21 cellular contexts compared by ENCODE assay signal in the genomic region with DNA sequence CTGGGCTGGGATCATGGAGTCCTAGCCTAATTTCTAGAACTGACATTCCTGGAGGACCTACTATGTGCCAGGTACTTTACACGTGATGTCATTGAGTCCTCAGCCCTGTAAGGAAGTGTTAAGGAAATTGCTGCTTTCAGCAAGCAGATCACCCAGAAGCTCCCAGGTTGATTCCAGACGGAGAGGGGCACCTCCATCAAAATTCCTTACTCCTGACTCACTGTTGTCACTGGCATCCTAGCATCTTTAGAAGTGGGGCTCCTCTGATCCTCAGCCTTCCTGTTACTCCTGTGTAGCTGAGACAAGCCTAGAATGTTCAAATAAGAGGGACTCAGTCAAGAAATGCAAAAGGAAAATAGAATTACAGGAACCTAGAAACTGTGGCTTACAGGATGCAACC.
A peak's percentile ranks its signal among the peaks of the same experiment; 100 is the strongest.
DNase-seq lines count a peak whose midpoint lies in the region; ATAC-seq, FAIRE-seq and TF ChIP-seq lines count a peak whose summit lies in the region.
"Had no signal": no experiment of that assay in that cellular context is flagged by ENCODE, and none has a peak within 500 bp of the region (broad histone marks: within the 10 kb centered on the region; RNA-seq: fewer than 3 reads in every experiment).

No MANE protein-coding gene starts in this region.

- in situ Hi-C loops in Panc1 (cut with HindIII; ENCODE audit: low pct_unique_long_range_greater_than_20kb, low sequenced_read_pairs): no loop called here

- H3K4me2 ChIP-seq in HCT116 (ENCODE audit: low read length): peak overlapping the region; percentile 45; the same call in 1 of the 2 replicates
- no peak overlapping the region for H3K4me2 ChIP-seq in endothelial cell of umbilical vein (ENCODE audit: insufficient read depth, low read length)

- intact Hi-C loops in HCT116 (cut with micrococcal nuclease): no loop called here
- intact Hi-C loops in Panc1 (cut with micrococcal nuclease; ENCODE audit: unreplicated experiment): no loop called here
- intact Hi-C loops in endothelial cell of umbilical vein (cut with micrococcal nuclease): no loop called here
- intact Hi-C loops in spleen (cut with DNase I; ENCODE audit: low total_unique reads): no loop called here

- TF ChIP-seq CTCF in HCT116 (IDR thresholded peaks at IDR 0.05 in 2 of 3, conservative IDR thresholded peaks at IDR 0.05 in 1 of 3; ENCODE audit: borderline replicate concordance in 1 of 3, insufficient read depth in 1 of 3, low read depth in 2 of 3, low read length in 2 of 3) (no peak), Panc1 (IDR thresholded peaks at IDR 0.05) (no peak), endothelial cell of umbilical vein (IDR thresholded peaks at IDR 0.05; ENCODE audit: extremely low read depth in 1 of 2, insufficient read depth in 1 of 2, low read depth in 1 of 2, low read length in 2 of 2) (no peak), spleen (IDR thresholded peaks at IDR 0.05 in 8 of 11, conservative IDR thresholded peaks at IDR 0.05 in 3 of 11) (no peak)

- H3K4me1 ChIP-seq in HCT116 (ENCODE audit: control insufficient read depth in 1 of 2, insufficient read depth in 2 of 2, low read length in 2 of 2) (peaks cover 18 to 23% of the 10 kb centered on the region in 2 experiments), Panc1 (ENCODE audit: control insufficient read depth, insufficient read depth, low read length) (peaks cover 8% of the 10 kb centered on the region), endothelial cell of umbilical vein (ENCODE audit: control insufficient read depth, extremely low read depth, insufficient read depth, low read length) (peaks cover 3% of the 10 kb centered on the region), spleen (no peaks in the 10 kb centered on the region)
- H3K4me1 ChIP-seq: esophagus squamous epithelium had no signal

- H3K9me2 ChIP-seq in HCT116 (ENCODE audit: insufficient read depth): no peaks in the 10 kb centered on the region

- POLR2A ChIA-PET in HCT116 (lab: Charles Lee): interaction anchor here (0.7 kb wide), 1 partner anchor 15 kb away, joined by 3 read pairs; no protein-coding TSS in a partner anchor
- POLR2A ChIA-PET in Panc1 (lab: Charles Lee): no interaction called here
- POLR2A ChIA-PET in endothelial cell of umbilical vein (lab: Charles Lee): no interaction called here

- no peak overlapping the region for H3K4me3 ChIP-seq in HCT116 (replicated peaks in 1 of 2; ENCODE audit: low read depth in 1 of 2, low read length in 2 of 2)
- no peak overlapping the region for H3K4me3 ChIP-seq in Panc1 (ENCODE audit: low read depth in 2 of 2, low read length in 2 of 2)
- no peak overlapping the region for H3K4me3 ChIP-seq in endothelial cell of umbilical vein (replicated peaks in 1 of 3; ENCODE audit: insufficient read depth in 1 of 3, low read depth in 1 of 3, low read length in 3 of 3)
- H3K4me3 ChIP-seq in spleen: no peak overlapping the region
- H3K4me3 ChIP-seq: esophagus squamous epithelium, vagina had no signal

- no peaks in the 10 kb centered on the region for H3K27me3 ChIP-seq in HCT116 (ENCODE audit: insufficient read depth, low read length)
- H3K27me3 ChIP-seq in Panc1 (ENCODE audit: control insufficient read depth, insufficient read depth, low read length): no peaks in the 10 kb centered on the region
- no peaks in the 10 kb centered on the region for H3K27me3 ChIP-seq in endothelial cell of umbilical vein (ENCODE audit: control insufficient read depth in 2 of 2, insufficient read depth in 2 of 2, low read length in 2 of 2)
- no peaks in the 10 kb centered on the region for H3K27me3 ChIP-seq in spleen (replicated peaks in 1 of 7)
- H3K27me3 ChIP-seq: esophagus squamous epithelium, vagina had no signal

- RAD21 ChIA-PET in HCT116 (lab: Charles Lee; ENCODE audit: low non-redundant PET in 1 of 2, low total read pairs in 2 of 2, uncharacterized antibody in 2 of 2, unreplicated experiment in 2 of 2): interaction anchor here in 1 of 2 experiments (0.6 kb wide), 1 partner anchor 257 kb away, joined by 3 read pairs; no protein-coding TSS in a partner anchor

- CTCF ChIA-PET in HCT116 (lab: Charles Lee): no interaction called here
- CTCF ChIA-PET in Panc1 (lab: Charles Lee): no interaction called here
- CTCF ChIA-PET in endothelial cell of umbilical vein (lab: Charles Lee): no interaction called here

- TF ChIP-seq POLR2A in HCT116 (IDR thresholded peaks at IDR 0.05; ENCODE audit: borderline replicate concordance, extremely low read depth, insufficient read depth, insufficient read length): no peak
- no peak for TF ChIP-seq POLR2A in endothelial cell of umbilical vein (IDR thresholded peaks at IDR 0.05; ENCODE audit: low read depth, low read length)
- no peak for TF ChIP-seq POLR2A in spleen (IDR thresholded peaks at IDR 0.05)

- H3K9ac ChIP-seq in HCT116 (ENCODE audit: low read length) (no peak overlapping the region), endothelial cell of umbilical vein (replicated peaks; ENCODE audit: extremely low read depth, insufficient read depth, low read length) (no peak overlapping the region)

- no peak overlapping the region for H3K27ac ChIP-seq in HCT116 (ENCODE audit: low read depth, low read length)
- H3K27ac ChIP-seq in Panc1 (ENCODE audit: low read length): peak overlapping the region; percentile 39; the same call in 1 of the 2 replicates
- no peak overlapping the region for H3K27ac ChIP-seq in endothelial cell of umbilical vein (ENCODE audit: insufficient read depth, low read depth, low read length)
- no peak overlapping the region for H3K27ac ChIP-seq in spleen
- H3K27ac ChIP-seq: esophagus squamous epithelium, vagina had no signal

- H2AFZ ChIP-seq in HCT116 (ENCODE audit: low read depth, low read length, poor library complexity, severe bottlenecking): no peak overlapping the region
- H2AFZ ChIP-seq in endothelial cell of umbilical vein (ENCODE audit: low read depth, low read length): no peak overlapping the region

- H4K20me1 ChIP-seq in HCT116 (ENCODE audit: insufficient read depth) (no peaks in the 10 kb centered on the region), endothelial cell of umbilical vein (replicated peaks; ENCODE audit: control insufficient read depth, extremely low read depth, insufficient read depth, low read length) (no peaks in the 10 kb centered on the region)

- H3K36me3 ChIP-seq in HCT116 (ENCODE audit: control insufficient read depth in 1 of 2, insufficient read depth in 2 of 2, low read length in 2 of 2) (no peaks in the 10 kb centered on the region), Panc1 (ENCODE audit: control insufficient read depth, insufficient read depth, low read length) (no peaks in the 10 kb centered on the region), endothelial cell of umbilical vein (ENCODE audit: control insufficient read depth in 2 of 2, extremely low read depth in 1 of 2, insufficient read depth in 2 of 2, low read length in 2 of 2) (no peaks in the 10 kb centered on the region), spleen (no peaks in the 10 kb centered on the region)
- H3K36me3 ChIP-seq: esophagus squamous epithelium, vagina had no signal

- WGBS in spleen, 5 donors: 79 to 93% (median 85%) methylated on average over 2 of the region's 2 CpGs

- no peak for TF ChIP-seq RAD21 in HCT116 (IDR thresholded peaks at IDR 0.05; ENCODE audit: low read depth)

- no peaks in the 10 kb centered on the region for H3K79me2 ChIP-seq in HCT116 (ENCODE audit: insufficient read depth, low read length)
- H3K79me2 ChIP-seq in endothelial cell of umbilical vein (ENCODE audit: control insufficient read depth, insufficient read depth, low read length): no peaks in the 10 kb centered on the region

- FAIRE-seq in endothelial cell of umbilical vein (lab: Jason Lieb, UNC): peak; percentile 50
- FAIRE-seq: HepG2 had no signal

- H3K9me1 ChIP-seq in endothelial cell of umbilical vein (replicated peaks; ENCODE audit: control insufficient read depth, extremely low read depth, insufficient read depth, low read length): no peaks in the 10 kb centered on the region

- dilution Hi-C loops in endothelial cell of umbilical vein (cut with MboI; ENCODE audit: extremely low pct_ligation_motif_present, low sequenced_read_pairs): no loop called here

- DNase-seq in HCT116 (ENCODE audit: low read depth, low spot score): no peak
- no peak for DNase-seq in Panc1 (ENCODE audit: low read depth, low spot score)
- DNase-seq in endothelial cell of umbilical vein (ENCODE audit: low read depth, low spot score): peak; percentile 9
- DNase-seq in spleen: no peak
- DNase-seq: activated CD4-positive, alpha-beta T cell treated with anti-CD3 and anti-CD28 coated beads for 48 hours; activated CD8-positive, alpha-beta memory T cell treated with anti-CD3 and anti-CD28 coated beads, Interleukin-2, amount 50 U/mL, for 4 hours; activated gamma-delta T cell treated with Interleukin-2 at 50 U/mL for 16 hours; caudate nucleus; esophagus squamous epithelium; glutamatergic neuron; HFFc6; naive thymus-derived CD8-positive, alpha-beta T cell; NCI-H2029; OCI-M1; posterior cingulate gyrus; stimulated activated CD4-positive, alpha-beta T cell treated with anti-CD3 and anti-CD28 coated beads, Interleukin-4, amount 100 ng/mL, for 24 hours had no signal

- ATAC-seq in HCT116 (peak; percentile 70), Panc1 (0 out of 2 replicates have a peak, but pooled peaks have one; percentile 22), HG03097 (IDR thresholded peaks at IDR 0.05; ENCODE audit: low FRiP score, unreplicated experiment) (no peak), HG02938 (IDR thresholded peaks at IDR 0.05; ENCODE audit: unreplicated experiment) (no peak), GM18858 (IDR thresholded peaks at IDR 0.05; ENCODE audit: unreplicated experiment) (no peak)
- ATAC-seq: HepG2; naive thymus-derived CD8-positive, alpha-beta T cell had no signal

- BruUV-seq in HCT116 (replicated peaks; lab: Mats Ljungman, UMichigan) (no TSS peak), Panc1 (replicated peaks; lab: Mats Ljungman, UMichigan) (no TSS peak), endothelial cell of umbilical vein (replicated peaks; lab: Mats Ljungman, UMichigan) (no TSS peak)

- H3K9me3 ChIP-seq in HCT116 (ENCODE audit: control insufficient read depth in 1 of 2, insufficient read depth in 1 of 2, low read depth in 1 of 2, low read length in 2 of 2) (no peaks in the 10 kb centered on the region), Panc1 (ENCODE audit: control insufficient read depth, insufficient read depth, low read depth, low read length) (no peaks in the 10 kb centered on the region), endothelial cell of umbilical vein (replicated peaks; ENCODE audit: control insufficient read depth, insufficient read depth, low read length) (no peaks in the 10 kb centered on the region), spleen (no peaks in the 10 kb centered on the region)
- H3K9me3 ChIP-seq: vagina had no signal

TF ChIP-seq in HCT116, 20 proteins besides CTCF, POLR2A, EP300 and RAD21 (continues in another document):
- TF ChIP-seq FOSL1 (IDR thresholded peaks at IDR 0.05; ENCODE audit: low read depth): no peak

TF ChIP-seq in endothelial cell of umbilical vein, 7 proteins besides CTCF, POLR2A, EP300 and RAD21 (continues in another document):
- TF ChIP-seq FOS (IDR thresholded peaks at IDR 0.05; ENCODE audit: borderline replicate concordance, insufficient read depth, low read length): no peak
- no peak for TF ChIP-seq JUN (IDR thresholded peaks at IDR 0.05; ENCODE audit: borderline replicate concordance, insufficient read depth, insufficient read length, low read depth)
- TF ChIP-seq POLR2AphosphoS5 (IDR thresholded peaks at IDR 0.05; ENCODE audit: insufficient read depth, low read depth, low read length): no peak
- TF ChIP-seq GATA2 (IDR thresholded peaks at IDR 0.05; ENCODE audit: insufficient read depth, insufficient read length, low read depth, low read length): no peak

Comparison
In these comparisons a context has a peak if more than half of its experiments do, and no peak if none do; other contexts are left out.
1. ATAC-seq: peak in HCT116 (single experiment) and Panc1 (single experiment); none in HG03097 (single experiment), HG02938 (single experiment) and GM18858 (single experiment).